8 cellular contexts compared by ENCODE assay signal in genomic region chr14:23551266-23552028, GRCh38. TPM values are rescaled to one million over a fixed set of nuclear protein-coding genes. Genes with fewer than 3 reads are reported as not detected.
DNase-seq lines count a peak whose midpoint lies in the region; ATAC-seq and TF ChIP-seq lines count a peak whose summit lies in the region.

TSS of gene ZFHX2 (minus strand) at chr14:23551765. CDS start at chr14:23535325, 16,440 bp downstream.

- CTCF ChIA-PET in T-cell (lab: Charles Lee) = interaction anchor here (0.7 to 1.2 kb wide), 5 partner anchors 9 to 751 kb away, joined by 3 to 6 read pairs (median 4); partner anchors contain the start of gene DHRS2 (in 1 of the 2)

- peaks cover 16 to 20% (median 18%) of the 10 kb centered on the region in 3 donors for H3K4me1 Mint-ChIP-seq in T-cell

- peak; percentile 51 for ATAC-seq in HG02678 (IDR thresholded peaks at IDR 0.05; ENCODE audit: unreplicated experiment)
- peak; percentile 58 to 70 (median 62) for ATAC-seq in T-cell (replicated peaks in 1 of 4)

- TF ChIP-seq CTCF in GM06990 (IDR thresholded peaks at IDR 0.05; ENCODE audit: insufficient read depth, low read length, poor library complexity, severe bottlenecking) = no peak
- no peak for TF ChIP-seq CTCF in vagina (IDR thresholded peaks at IDR 0.05)

- H3K27ac Mint-ChIP-seq in T-cell = peak within 1 kb of the TSS; percentile 25 to 68

- H3K27me3 ChIP-seq in GM06990 (replicated peaks; ENCODE audit: control insufficient read depth, insufficient read depth, low read length) (no peaks in the 10 kb centered on the region), adipocyte (replicated peaks; ENCODE audit: control insufficient read depth, insufficient read depth, low read length) (no peaks in the 10 kb centered on the region), rectal smooth muscle tissue (ENCODE audit: control insufficient read depth, insufficient read depth, low read length) (no peaks in the 10 kb centered on the region), vagina (no peaks in the 10 kb centered on the region)

- H3K4me1 ChIP-seq in adipocyte (ENCODE audit: control insufficient read depth, insufficient read depth, low read length) (peaks cover 25% of the 10 kb centered on the region), rectal smooth muscle tissue (ENCODE audit: control insufficient read depth, insufficient read depth, low read length) (peaks cover 2% of the 10 kb centered on the region), vagina (peaks cover 20% of the 10 kb centered on the region)

- no peaks in the 10 kb centered on the region for H3K27me3 Mint-ChIP-seq in T-cell

- POLR2A ChIA-PET in T-cell (lab: Charles Lee) = interaction anchor here (0.6 to 0.7 kb wide), 5 partner anchors 10 to 1338 kb away, joined by 3 to 7 read pairs (median 4); partner anchors contain the start of gene NGDN (in 1 of the 2)

- TF ChIP-seq POLR2A in vagina (IDR thresholded peaks at IDR 0.05) = no peak

- H3K9ac ChIP-seq in adipocyte (ENCODE audit: low read length) (peak within 1 kb of the TSS; percentile 83), rectal smooth muscle tissue (ENCODE audit: low read length) (no peak within 1 kb of the TSS)

- H3K27ac ChIP-seq in rectal smooth muscle tissue (ENCODE audit: low read depth, low read length) (no peak within 1 kb of the TSS), vagina (peak within 1 kb of the TSS; percentile 2)

- H3K36me3 ChIP-seq in GM06990 (ENCODE audit: control insufficient read depth, insufficient read depth, low read length) = no peaks in the 10 kb centered on the region
- H3K36me3 ChIP-seq in adipocyte (ENCODE audit: control insufficient read depth, insufficient read depth, low read length, severe bottlenecking) = no peaks in the 10 kb centered on the region
- no peaks in the 10 kb centered on the region for H3K36me3 ChIP-seq in rectal smooth muscle tissue (ENCODE audit: control insufficient read depth, insufficient read depth, low read length)
- H3K36me3 ChIP-seq in vagina = no peaks in the 10 kb centered on the region

- no peaks in the 10 kb centered on the region for H3K9me3 ChIP-seq in adipocyte (ENCODE audit: control insufficient read depth, low read length)
- H3K9me3 ChIP-seq in vagina = no peaks in the 10 kb centered on the region

- H3K9me3 Mint-ChIP-seq in T-cell = no peaks in the 10 kb centered on the region

- H3K36me3 Mint-ChIP-seq in T-cell = no peaks in the 10 kb centered on the region

- DNase-seq in GM06990 (ENCODE audit: extremely low read depth, insufficient read length) (peak; percentile 81), NCI-H1436 treated with DMSO at 0.1 percent for 48 hours (lab: John Stamatoyannopoulos, UW) (peak; percentile 62), T-cell (peak; percentile 8 to 71 (median 52)), adipocyte (ENCODE audit: low read depth) (peak; percentile 80), hepatic stellate cell (ENCODE audit: low spot score) (peak; percentile 50), vagina (ENCODE audit: extremely low spot score in 2 of 2) (no peak)

- intact Hi-C loops in vagina (cut with DNase I) = no loop called here

- H3K4me3 ChIP-seq in GM06990 (replicated peaks; ENCODE audit: low read depth, low read length) (peak within 1 kb of the TSS; percentile 83), adipocyte (ENCODE audit: low read length) (peak within 1 kb of the TSS; percentile 86), rectal smooth muscle tissue (ENCODE audit: low read length) (peak within 1 kb of the TSS; percentile 79), vagina (peak within 1 kb of the TSS; percentile 47 to 56)

- peak within 1 kb of the TSS in 1 of 3 donors; percentile 77 for H3K4me3 Mint-ChIP-seq in T-cell

RNA-seq across cellular contexts. Expression of gene ZFHX2, which starts in this region (rescaled TPM):
- 1 to 10 TPM in 1 of 5 donors, under 1 TPM in 4; 0.15 to 1.3 (median 0.44) TPM for total RNA-seq in T-cell
- 0.74 TPM for total RNA-seq in vagina

Comparison
In these comparisons a context has a peak if more than half of its experiments do, and no peak if none do; other contexts are left out.
1. DNase-seq: peak in GM06990 (single experiment), NCI-H1436 treated with DMSO at 0.1 percent for 48 hours (single experiment), T-cell (34 of 34), adipocyte (single experiment) and hepatic stellate cell (single experiment); none in vagina (0 of 2).
2. Peak in every context shown above with its lines, with median percentiles within 50 percentile points of each other: H3K4me3 ChIP-seq.